8 cellular contexts compared by ENCODE assay signal in the genomic region with DNA sequence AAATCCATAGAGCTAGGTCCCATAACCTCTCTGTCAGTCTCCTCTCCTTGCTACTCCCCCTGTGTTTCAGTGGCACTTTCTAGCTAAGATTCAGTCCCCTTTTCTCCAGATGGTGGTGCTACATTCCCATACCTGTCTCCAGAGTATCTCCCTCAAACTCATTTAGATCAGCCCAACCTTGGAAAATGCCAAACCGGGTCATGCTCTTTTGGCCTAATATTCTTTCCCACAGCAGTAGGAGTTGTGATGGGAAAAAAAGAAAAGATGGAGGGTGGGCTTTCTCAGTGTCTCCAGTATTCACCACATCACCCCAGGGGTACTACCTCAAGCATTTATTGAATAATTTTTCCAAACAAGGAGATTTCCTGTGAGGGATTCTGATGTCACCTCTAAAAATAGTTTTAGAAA. TPM values are rescaled to one million over a fixed set of nuclear protein-coding genes. Genes with fewer than 3 reads are reported as not detected.
DNase-seq lines count a peak whose midpoint lies in the region; ATAC-seq and TF ChIP-seq lines count a peak whose summit lies in the region.

No MANE protein-coding gene starts in this region.

- H3K4me1 ChIP-seq in colonic mucosa: peaks cover 19% of the 10 kb centered on the region

- no peaks in the 10 kb centered on the region for H3K9me3 Mint-ChIP-seq in activated CD8-positive, alpha-beta memory T cell treated with anti-CD3 and anti-CD28 coated beads, Interleukin-2, amount 10 ng/mL, durations not matched to agents 7 days and 5 days (ENCODE audit: low read depth)

- H3K9ac ChIP-seq in colonic mucosa (ENCODE audit: low read depth in 2 of 2, low read length in 2 of 2): no peak overlapping the region

- no peak overlapping the region for H3K27ac ChIP-seq in colonic mucosa

- intact Hi-C loops in colonic mucosa (cut with DNase I): no loop called here

- no peak for ATAC-seq in activated CD8-positive, alpha-beta memory T cell treated with anti-CD3 and anti-CD28 coated beads, Interleukin-2, amount 10 ng/mL, durations not matched to agents 7 days and 5 days

- no peak overlapping the region for H3K4me3 Mint-ChIP-seq in activated CD8-positive, alpha-beta memory T cell treated with anti-CD3 and anti-CD28 coated beads, Interleukin-2, amount 10 ng/mL, durations not matched to agents 7 days and 5 days

- no peaks in the 10 kb centered on the region for H3K36me3 Mint-ChIP-seq in activated CD8-positive, alpha-beta memory T cell treated with anti-CD3 and anti-CD28 coated beads, Interleukin-2, amount 10 ng/mL, durations not matched to agents 7 days and 5 days

- TF ChIP-seq CTCF in colonic mucosa (IDR thresholded peaks at IDR 0.05): peak; percentile 41

- CTCF ChIA-PET in activated CD8-positive, alpha-beta memory T cell treated with anti-CD3 and anti-CD28 coated beads, Interleukin-2, amount 10 ng/mL, durations not matched to agents 7 days and 5 days (lab: Charles Lee): interaction anchor here (0.6 to 5.7 kb wide), 30 partner anchors 8 to 365 kb away, joined by 3 to 119 read pairs (median 4); a partner anchor contains a TSS

- H3K36me3 ChIP-seq in colonic mucosa: no peaks in the 10 kb centered on the region

- H3K4me3 ChIP-seq in colonic mucosa: no peak overlapping the region

- peaks cover 41% of the 10 kb centered on the region for H3K4me1 Mint-ChIP-seq in activated CD8-positive, alpha-beta memory T cell treated with anti-CD3 and anti-CD28 coated beads, Interleukin-2, amount 10 ng/mL, durations not matched to agents 7 days and 5 days

- H3K27ac Mint-ChIP-seq in activated CD8-positive, alpha-beta memory T cell treated with anti-CD3 and anti-CD28 coated beads, Interleukin-2, amount 10 ng/mL, durations not matched to agents 7 days and 5 days: no peak overlapping the region

- H3K9me3 ChIP-seq in colonic mucosa: no peaks in the 10 kb centered on the region

- H3K27me3 Mint-ChIP-seq in activated CD8-positive, alpha-beta memory T cell treated with anti-CD3 and anti-CD28 coated beads, Interleukin-2, amount 10 ng/mL, durations not matched to agents 7 days and 5 days: no peaks in the 10 kb centered on the region

- peak; percentile 63 for DNase-seq in activated CD8-positive, alpha-beta memory T cell treated with anti-CD3 and anti-CD28 coated beads, Interleukin-2, amount 10 ng/mL, durations not matched to agents 7 days and 5 days
- no peak for DNase-seq in activated CD8-positive, alpha-beta memory T cell treated with anti-CD3 and anti-CD28 coated beads, Interleukin-2, amount 50 U/mL, for 4 hours
- DNase-seq in LoVo (ENCODE audit: low spot score): peak; percentile 50
- DNase-seq in RPMI8226: peak; percentile 76
- peak; percentile 60 for DNase-seq in colonic mucosa
- peak; percentile 78 to 81 for DNase-seq in lung microvascular endothelial cell (ENCODE audit: low read depth in 2 of 2)
- DNase-seq in ecto neural progenitor cell (ENCODE audit: low spot score): no peak
- DNase-seq in stimulated activated CD4-positive, alpha-beta T cell treated with anti-CD3 and anti-CD28 coated beads, Interleukin-1b, Interleukin-23, amount 100 ng/mL, for 48 hours: no peak

- no peaks in the 10 kb centered on the region for H3K27me3 ChIP-seq in colonic mucosa

RNA-seq across cellular contexts. Expression of a gene that starts 3.2 kb away (rescaled TPM):
- not detected for total RNA-seq in activated CD8-positive, alpha-beta memory T cell treated with anti-CD3 and anti-CD28 coated beads, Interleukin-2, amount 10 ng/mL, durations not matched to agents 7 days and 5 days
- 1 to 10 TPM; 4.2 to 4.6 TPM for total RNA-seq in colonic mucosa
- total RNA-seq in lung microvascular endothelial cell: not detected in 2 replicates

RNA-seq across cellular contexts. Expression of a gene that starts 4.0 kb away (rescaled TPM):
- total RNA-seq in activated CD8-positive, alpha-beta memory T cell treated with anti-CD3 and anti-CD28 coated beads, Interleukin-2, amount 10 ng/mL, durations not matched to agents 7 days and 5 days: 10 to 100 TPM; 80.2 to 99.4 TPM
- total RNA-seq in colonic mucosa: 10 to 100 TPM; 42.5 to 56.0 TPM
- total RNA-seq in lung microvascular endothelial cell: 9.4 and 13.5 TPM in 2 replicates

RNA-seq across cellular contexts. Expression of a gene that starts 27.1 kb away (rescaled TPM):
- 10 to 100 TPM; 24.0 to 24.7 TPM for total RNA-seq in activated CD8-positive, alpha-beta memory T cell treated with anti-CD3 and anti-CD28 coated beads, Interleukin-2, amount 10 ng/mL, durations not matched to agents 7 days and 5 days
- 10 to 100 TPM; 14.6 to 51.7 TPM for total RNA-seq in colonic mucosa
- total RNA-seq in lung microvascular endothelial cell: 19.0 and 26.0 TPM in 2 replicates

RNA-seq across cellular contexts. Expression of a gene that starts 40.1 kb away (rescaled TPM):
- total RNA-seq in activated CD8-positive, alpha-beta memory T cell treated with anti-CD3 and anti-CD28 coated beads, Interleukin-2, amount 10 ng/mL, durations not matched to agents 7 days and 5 days: 100 to 1,000 TPM; 159 to 161 TPM
- total RNA-seq in colonic mucosa (10 to 100 TPM; 91.9 to 92.6 TPM), lung microvascular endothelial cell (59.3 and 69.4 TPM in 2 replicates)

Comparison
In these comparisons a context has a peak if more than half of its experiments do, and no peak if none do; other contexts are left out.
1. DNase-seq: peak in activated CD8-positive, alpha-beta memory T cell treated with anti-CD3 and anti-CD28 coated beads, Interleukin-2, amount 10 ng/mL, durations not matched to agents 7 days and 5 days (single experiment), LoVo (single experiment), RPMI8226 (single experiment), colonic mucosa (single experiment) and lung microvascular endothelial cell (2 of 2); none in activated CD8-positive, alpha-beta memory T cell treated with anti-CD3 and anti-CD28 coated beads, Interleukin-2, amount 50 U/mL, for 4 hours (single experiment), ecto neural progenitor cell (single experiment) and stimulated activated CD4-positive, alpha-beta T cell treated with anti-CD3 and anti-CD28 coated beads, Interleukin-1b, Interleukin-23, amount 100 ng/mL, for 48 hours (single experiment).